Comparison of ENCODE assay signal across 8 cellular contexts in the genomic region with DNA sequence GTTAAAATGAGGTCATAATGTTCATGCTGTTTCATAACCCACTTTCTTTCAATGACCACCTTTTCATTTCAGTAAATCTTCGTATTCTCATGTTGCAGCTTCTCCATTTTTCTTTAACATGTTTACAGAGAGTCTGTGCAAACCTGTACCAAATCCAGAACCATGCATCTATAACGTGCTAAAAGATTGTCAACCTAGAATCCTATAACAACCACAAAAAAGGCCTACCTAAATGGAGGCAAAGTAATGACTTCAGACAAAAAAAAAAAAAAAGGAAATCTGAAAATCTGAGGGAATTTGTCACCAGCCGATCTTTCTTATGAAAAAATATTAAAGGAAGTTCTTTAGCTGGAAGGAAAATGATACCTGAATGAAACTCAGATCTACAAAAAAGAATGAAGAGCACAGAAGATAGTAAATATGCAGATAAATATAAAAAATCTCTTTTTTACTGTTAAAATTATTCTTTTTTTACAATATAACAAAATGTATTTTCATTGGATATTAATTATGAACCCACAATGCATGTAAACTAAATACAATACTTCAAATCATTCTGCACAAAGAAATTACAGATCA. TPM values are rescaled to one million over a fixed set of nuclear protein-coding genes. Genes with fewer than 3 reads are reported as not detected.
DNase-seq lines count a peak whose midpoint lies in the region; ATAC-seq, FAIRE-seq and TF ChIP-seq lines count a peak whose summit lies in the region.

No MANE protein-coding gene starts in this region.

- no peaks in the 10 kb centered on the region for H3K36me3 ChIP-seq in keratinocyte (ENCODE audit: control insufficient read depth in 2 of 2, extremely low read depth in 1 of 2, insufficient read depth in 2 of 2, low read length in 2 of 2)
- no peaks in the 10 kb centered on the region for H3K36me3 ChIP-seq in thoracic aorta

- H3K27ac ChIP-seq in keratinocyte (ENCODE audit: control insufficient read depth, insufficient read depth, low read length): no peak overlapping the region
- peak overlapping the region; percentile 98 to 99 for H3K27ac ChIP-seq in thoracic aorta

- peaks cover 25% of the 10 kb centered on the region for H3K36me3 Mint-ChIP-seq in activated CD8-positive, alpha-beta memory T cell treated with anti-CD3 and anti-CD28 coated beads, Interleukin-2, amount 10 ng/mL, durations not matched to agents 7 days and 5 days
- H3K36me3 Mint-ChIP-seq in activated T-helper 17 cell treated with anti-CD3 and anti-CD28 coated beads, Interleukin-2, amount 50 U/mL, for 72 hours (ENCODE audit: low read depth): peaks cover 44% of the 10 kb centered on the region

- H3K79me2 ChIP-seq in keratinocyte (ENCODE audit: control insufficient read depth, insufficient read depth, low read length): no peaks in the 10 kb centered on the region

- dilution Hi-C loops in keratinocyte (cut with MboI; ENCODE audit: extremely low pct_ligation_motif_present, low sequenced_read_pairs): no loop called here

- peak overlapping the region; percentile 99 for H3K27ac Mint-ChIP-seq in activated CD8-positive, alpha-beta memory T cell treated with anti-CD3 and anti-CD28 coated beads, Interleukin-2, amount 10 ng/mL, durations not matched to agents 7 days and 5 days
- peak overlapping the region; percentile 94 for H3K27ac Mint-ChIP-seq in activated T-helper 17 cell treated with anti-CD3 and anti-CD28 coated beads, Interleukin-2, amount 50 U/mL, for 72 hours

- peak overlapping the region; percentile 45 for H2AFZ ChIP-seq in keratinocyte (ENCODE audit: control insufficient read depth, low read length)

- TF ChIP-seq CTCF in keratinocyte (optimal IDR thresholded peaks at IDR 0.05 in 1 of 3, IDR thresholded peaks at IDR 0.05 in 1 of 3, conservative IDR thresholded peaks at IDR 0.05 in 1 of 3; ENCODE audit: extremely low read depth in 1 of 3, insufficient read depth in 2 of 3, low read length in 3 of 3): no peak
- TF ChIP-seq CTCF in thoracic aorta (IDR thresholded peaks at IDR 0.05): no peak

- no peak for DNase-seq in activated CD8-positive, alpha-beta memory T cell treated with anti-CD3 and anti-CD28 coated beads, Interleukin-2, amount 10 ng/mL, durations not matched to agents 7 days and 5 days
- DNase-seq in activated CD8-positive, alpha-beta memory T cell treated with anti-CD3 and anti-CD28 coated beads, Interleukin-2, amount 50 U/mL, for 48 hours: no peak
- DNase-seq in keratinocyte (ENCODE audit: low read depth, low spot score): no peak
- DNase-seq in thoracic aorta (ENCODE audit: low spot score): no peak
- DNase-seq in stimulated activated CD4-positive, alpha-beta T cell treated with anti-CD3 and anti-CD28 coated beads, Interleukin-15, amount 100 ng/mL, for 24 hours: no peak

- peaks cover 43% of the 10 kb centered on the region for H3K4me1 Mint-ChIP-seq in activated CD8-positive, alpha-beta memory T cell treated with anti-CD3 and anti-CD28 coated beads, Interleukin-2, amount 10 ng/mL, durations not matched to agents 7 days and 5 days
- peaks cover 36% of the 10 kb centered on the region for H3K4me1 Mint-ChIP-seq in activated T-helper 17 cell treated with anti-CD3 and anti-CD28 coated beads, Interleukin-2, amount 50 U/mL, for 72 hours

- CTCF ChIA-PET in activated CD8-positive, alpha-beta memory T cell treated with anti-CD3 and anti-CD28 coated beads, Interleukin-2, amount 10 ng/mL, durations not matched to agents 7 days and 5 days (lab: Charles Lee): interaction anchor here (0.8 kb wide), 1 partner anchor 158 kb away, joined by 3 read pairs; no protein-coding TSS in a partner anchor

- no peaks in the 10 kb centered on the region for H4K20me1 ChIP-seq in keratinocyte (ENCODE audit: control insufficient read depth, extremely low read depth, insufficient read depth, low read length)

- H3K9ac ChIP-seq in keratinocyte (ENCODE audit: control insufficient read depth, extremely low read depth, insufficient read depth, low read length): peak overlapping the region; percentile 57

- no peak for FAIRE-seq in keratinocyte (lab: Jason Lieb, UNC)

- peak overlapping the region; percentile 85 for H3K4me2 ChIP-seq in keratinocyte (ENCODE audit: control insufficient read depth, extremely low read depth, insufficient read depth, low read depth, low read length)

- peak overlapping the region in 2 of 3 experiments; percentile 60 to 64 for H3K4me3 ChIP-seq in keratinocyte (ENCODE audit: control insufficient read depth in 2 of 3, extremely low read depth in 1 of 3, insufficient read depth in 2 of 3, low read depth in 1 of 3, low read length in 3 of 3)
- H3K4me3 ChIP-seq in thoracic aorta: peak overlapping the region; percentile 88

- H3K9me1 ChIP-seq in keratinocyte (ENCODE audit: control insufficient read depth, extremely low read depth, insufficient read depth, low read length): no peaks in the 10 kb centered on the region

- peaks cover 3% of the 10 kb centered on the region for H3K4me1 ChIP-seq in keratinocyte (ENCODE audit: control insufficient read depth, extremely low read depth, insufficient read depth, low read length)
- peaks cover 9 to 14% of the 10 kb centered on the region in 2 donors for H3K4me1 ChIP-seq in thoracic aorta (ENCODE audit: control insufficient read depth in 1 of 2, low read depth in 2 of 2)

- ATAC-seq in activated CD8-positive, alpha-beta memory T cell treated with anti-CD3 and anti-CD28 coated beads, Interleukin-2, amount 10 ng/mL, durations not matched to agents 7 days and 5 days: no peak
- no peak for ATAC-seq in activated T-helper 17 cell treated with anti-CD3 and anti-CD28 coated beads, Interleukin-2, amount 50 U/mL, for 72 hours (replicated peaks)
- ATAC-seq in thoracic aorta (ENCODE audit: insufficient number of reproducible peaks, low FRiP score, low read depth) (no peak), GM21367 (IDR thresholded peaks at IDR 0.05; ENCODE audit: unreplicated experiment) (no peak), GM21528 (IDR thresholded peaks at IDR 0.05; ENCODE audit: low FRiP score, unreplicated experiment) (no peak)

- peak overlapping the region; percentile 96 for H3K4me3 Mint-ChIP-seq in activated CD8-positive, alpha-beta memory T cell treated with anti-CD3 and anti-CD28 coated beads, Interleukin-2, amount 10 ng/mL, durations not matched to agents 7 days and 5 days
- peak overlapping the region; percentile 97 for H3K4me3 Mint-ChIP-seq in activated T-helper 17 cell treated with anti-CD3 and anti-CD28 coated beads, Interleukin-2, amount 50 U/mL, for 72 hours

- H3K27me3 ChIP-seq in keratinocyte (ENCODE audit: control insufficient read depth, extremely low read depth, insufficient read depth, low read length): peaks cover 36% of the 10 kb centered on the region
- H3K27me3 ChIP-seq in thoracic aorta (replicated peaks; ENCODE audit: insufficient read depth): no peaks in the 10 kb centered on the region

- no peaks in the 10 kb centered on the region for H3K27me3 Mint-ChIP-seq in activated CD8-positive, alpha-beta memory T cell treated with anti-CD3 and anti-CD28 coated beads, Interleukin-2, amount 10 ng/mL, durations not matched to agents 7 days and 5 days
- H3K27me3 Mint-ChIP-seq in activated T-helper 17 cell treated with anti-CD3 and anti-CD28 coated beads, Interleukin-2, amount 50 U/mL, for 72 hours: no peaks in the 10 kb centered on the region

- H3K9me3 Mint-ChIP-seq in activated CD8-positive, alpha-beta memory T cell treated with anti-CD3 and anti-CD28 coated beads, Interleukin-2, amount 10 ng/mL, durations not matched to agents 7 days and 5 days (ENCODE audit: low read depth): peaks cover 5% of the 10 kb centered on the region
- H3K9me3 Mint-ChIP-seq in activated T-helper 17 cell treated with anti-CD3 and anti-CD28 coated beads, Interleukin-2, amount 50 U/mL, for 72 hours: peaks cover 4% of the 10 kb centered on the region

- H3K9me3 ChIP-seq in keratinocyte (ENCODE audit: control insufficient read depth, low read depth, low read length): no peaks in the 10 kb centered on the region
- no peaks in the 10 kb centered on the region for H3K9me3 ChIP-seq in thoracic aorta

RNA-seq across cellular contexts. Expression of a gene that starts 1.4 kb away (rescaled TPM):
- total RNA-seq in activated CD8-positive, alpha-beta memory T cell treated with anti-CD3 and anti-CD28 coated beads, Interleukin-2, amount 10 ng/mL, durations not matched to agents 7 days and 5 days: 10 to 100 TPM; 65.6 to 73.3 TPM
- total RNA-seq in activated T-helper 17 cell treated with anti-CD3 and anti-CD28 coated beads, Interleukin-2, amount 50 U/mL, for 72 hours: 100 to 1,000 TPM in 1 of 2 donors, 10 to 100 TPM in 1; 77.5 to 112 TPM
- 1.4 to 5.0 TPM (median 3.5 TPM) in 3 replicates for polyA plus RNA-seq in keratinocyte
- 0.32 TPM for polyA plus RNA-seq in keratinocyte (2011; ENCODE audit: low read depth)
- 0.70 and 1.1 TPM in 2 replicates for polyA plus RNA-seq in keratinocyte (2011; cell fraction: cytosol; rRNA removed)
- polyA plus RNA-seq in keratinocyte (2011; cell fraction: nucleus; rRNA removed): 1.4 and 2.3 TPM in 2 replicates
- polyA plus RNA-seq in keratinocyte (2012; ENCODE audit: low replicate concordance): 4.9 TPM in 1 of 2 replicates, not detected in the other
- 4.2 to 5.0 TPM (median 4.7 TPM) in 3 replicates for polyA minus RNA-seq in keratinocyte
- polyA minus RNA-seq in keratinocyte (2011; cell fraction: cytosol; rRNA and poly(A)+ RNA removed): 4.6 TPM
- 2.3 and 2.4 TPM in 2 replicates for polyA minus RNA-seq in keratinocyte (2011; cell fraction: nucleus; rRNA and poly(A)+ RNA removed)
- total RNA-seq in thoracic aorta: 10 to 100 TPM; 53.5 to 87.1 TPM

RNA-seq across cellular contexts. Expression of a gene that starts 57.4 kb away (rescaled TPM):
- total RNA-seq in activated CD8-positive, alpha-beta memory T cell treated with anti-CD3 and anti-CD28 coated beads, Interleukin-2, amount 10 ng/mL, durations not matched to agents 7 days and 5 days: 10 to 100 TPM; 22.6 to 31.6 TPM
- 10 to 100 TPM; 10.4 to 13.5 TPM for total RNA-seq in activated T-helper 17 cell treated with anti-CD3 and anti-CD28 coated beads, Interleukin-2, amount 50 U/mL, for 72 hours
- polyA plus RNA-seq in keratinocyte: 9.8 to 15.2 TPM (median 11.5 TPM) in 3 replicates
- 2.3 TPM for polyA plus RNA-seq in keratinocyte (2011; ENCODE audit: low read depth)
- polyA plus RNA-seq in keratinocyte (2011; cell fraction: cytosol; rRNA removed): 3.7 and 9.1 TPM in 2 replicates
- 20.8 and 23.1 TPM in 2 replicates for polyA plus RNA-seq in keratinocyte (2011; cell fraction: nucleus; rRNA removed)
- 1.3 and 11.1 TPM in 2 replicates for polyA plus RNA-seq in keratinocyte (2012; ENCODE audit: low replicate concordance)
- 3.9 to 13.4 TPM (median 9.7 TPM) in 3 replicates for polyA minus RNA-seq in keratinocyte
- polyA minus RNA-seq in keratinocyte (2011; cell fraction: cytosol; rRNA and poly(A)+ RNA removed): 4.6 TPM
- polyA minus RNA-seq in keratinocyte (2011; cell fraction: nucleus; rRNA and poly(A)+ RNA removed): 10.3 and 14.8 TPM in 2 replicates
- total RNA-seq in thoracic aorta: 10 to 100 TPM; 10.4 to 25.3 TPM
